ENCODE assay signal across 11 cellular contexts in genomic region chr17:40515491-40516041, GRCh38. TPM values are rescaled to one million over a fixed set of nuclear protein-coding genes. Genes with fewer than 3 reads are reported as not detected.
DNase-seq lines count a peak whose midpoint lies in the region; ATAC-seq and TF ChIP-seq lines count a peak whose summit lies in the region.
"Had no signal": no experiment of that assay in that cellular context is flagged by ENCODE, and none has a peak within 500 bp of the region (broad histone marks: within the 10 kb centered on the region; RNA-seq: fewer than 3 reads in every experiment).

No MANE protein-coding gene starts in this region.

- peak in 1 of 2 donors; percentile 39 for DNase-seq in central memory CD8-positive, alpha-beta T cell (ENCODE audit: low spot score in 2 of 2)
- peak; percentile 39 for DNase-seq in stimulated activated CD4-positive, alpha-beta T cell treated with anti-CD3 and anti-CD28 coated beads, Interleukin-4, amount 100 ng/mL, for 24 hours
- DNase-seq in DMS153 treated with DMSO at 0.1 percent for 48 hours (lab: John Stamatoyannopoulos, UW; ENCODE audit: unreplicated experiment): no peak
- no peak for DNase-seq in 8988T
- DNase-seq in mammary epithelial cell: no peak
- DNase-seq: activated CD8-positive, alpha-beta memory T cell treated with anti-CD3 and anti-CD28 coated beads for 24 hours; DMS79 treated with DMSO at 0.1 percent for 48 hours; NCI-H510A treated with DMSO at 0.1 percent for 48 hours had no signal

- CTCF ChIA-PET in HEK293 (lab: Yijun Ruan, JAX): no interaction called here
- CTCF ChIA-PET in mammary epithelial cell (lab: Charles Lee; ENCODE audit: low non-redundant PET): no interaction called here

- in situ Hi-C loops in mammary epithelial cell (cut with MboI; ENCODE audit: low sequenced_read_pairs in 2 of 2): no loop called here

- peaks cover 22% of the 10 kb centered on the region for H3K79me2 ChIP-seq in mammary epithelial cell (ENCODE audit: insufficient read depth, low read length)

- peak overlapping the region; percentile 95 for H3K27ac Mint-ChIP-seq in T-helper 1 cell treated with Interleukin-12 subunit alpha and Interleukin-12 subunit beta and Interleukin-4 antibody, amounts not matched to agents 30 μg/mL and 1 μg/mL, for 36 hours
- peak overlapping the region; percentile 86 for H3K27ac Mint-ChIP-seq in central memory CD8-positive, alpha-beta T cell (ENCODE audit: low read depth)

- TF ChIP-seq CTCF in HEK293 (tag by site-specific recombination; IDR thresholded peaks at IDR 0.05) (no peak), mammary epithelial cell (conservative IDR thresholded peaks at IDR 0.05 in 1 of 2, IDR thresholded peaks at IDR 0.05 in 1 of 2; ENCODE audit: extremely low read depth in 1 of 2, insufficient read depth in 1 of 2, low read depth in 1 of 2, low read length in 2 of 2) (no peak)

- no peaks in the 10 kb centered on the region for H4K20me1 ChIP-seq in mammary epithelial cell (ENCODE audit: insufficient read depth, low read length)

- no peak overlapping the region for H3K27ac ChIP-seq in HEK293 (ENCODE audit: extremely low read depth, low read depth, low read length)
- H3K27ac ChIP-seq in mammary epithelial cell (ENCODE audit: insufficient read depth, low read depth, low read length): no peak overlapping the region

- POLR2A ChIA-PET in HEK293 (lab: Yijun Ruan, JAX): no interaction called here

- no peak overlapping the region for H3K4me2 ChIP-seq in mammary epithelial cell (ENCODE audit: insufficient read depth, low read depth, low read length)

- H3K9me3 ChIP-seq in HEK293 (ENCODE audit: control insufficient read depth, insufficient read depth, low read depth, low read length): no peaks in the 10 kb centered on the region
- H3K9me3 ChIP-seq in mammary epithelial cell (replicated peaks; ENCODE audit: insufficient read depth, low read length): no peaks in the 10 kb centered on the region

- H3K36me3 ChIP-seq in HEK293 (ENCODE audit: control insufficient read depth in 2 of 2, insufficient read depth in 1 of 2, low read length in 2 of 2) (no peaks in the 10 kb centered on the region), mammary epithelial cell (ENCODE audit: insufficient read depth, low read length) (no peaks in the 10 kb centered on the region)

- ATAC-seq in central memory CD8-positive, alpha-beta T cell (replicated peaks; ENCODE audit: extremely low read depth, poor library complexity, severe bottlenecking): peak; percentile 55

- no peaks in the 10 kb centered on the region for H3K27me3 Mint-ChIP-seq in T-helper 1 cell treated with Interleukin-12 subunit alpha and Interleukin-12 subunit beta and Interleukin-4 antibody, amounts not matched to agents 30 μg/mL and 1 μg/mL, for 36 hours (ENCODE audit: low read depth)
- H3K27me3 Mint-ChIP-seq in central memory CD8-positive, alpha-beta T cell: no peaks in the 10 kb centered on the region

- BruUV-seq in mammary epithelial cell (replicated peaks; lab: Mats Ljungman, UMichigan): no TSS peak

- H2AFZ ChIP-seq in mammary epithelial cell (ENCODE audit: low read depth, low read length): no peak overlapping the region

- H3K4me1 ChIP-seq in HEK293 (ENCODE audit: control insufficient read depth, insufficient read depth, low read length) (0 out of 2 replicates have a peak, but pooled peaks cover 4% of the 10 kb centered on the region), mammary epithelial cell (ENCODE audit: insufficient read depth, low read length) (peaks cover 63% of the 10 kb centered on the region)

- peak overlapping the region; percentile 87 for H3K4me3 Mint-ChIP-seq in T-helper 1 cell treated with Interleukin-12 subunit alpha and Interleukin-12 subunit beta and Interleukin-4 antibody, amounts not matched to agents 30 μg/mL and 1 μg/mL, for 36 hours
- peak overlapping the region; percentile 85 for H3K4me3 Mint-ChIP-seq in central memory CD8-positive, alpha-beta T cell

- no peak overlapping the region for H3K9ac ChIP-seq in mammary epithelial cell (ENCODE audit: insufficient read depth, low read length)

- H3K4me1 Mint-ChIP-seq in T-helper 1 cell treated with Interleukin-12 subunit alpha and Interleukin-12 subunit beta and Interleukin-4 antibody, amounts not matched to agents 30 μg/mL and 1 μg/mL, for 36 hours (ENCODE audit: low read depth): peaks cover 62% of the 10 kb centered on the region
- H3K4me1 Mint-ChIP-seq in central memory CD8-positive, alpha-beta T cell: peaks cover 60% of the 10 kb centered on the region

- H3K9me3 Mint-ChIP-seq in T-helper 1 cell treated with Interleukin-12 subunit alpha and Interleukin-12 subunit beta and Interleukin-4 antibody, amounts not matched to agents 30 μg/mL and 1 μg/mL, for 36 hours: no peaks in the 10 kb centered on the region
- no peaks in the 10 kb centered on the region for H3K9me3 Mint-ChIP-seq in central memory CD8-positive, alpha-beta T cell

- H3K4me3 ChIP-seq in HEK293 (ENCODE audit: low read depth, low read length) (no peak overlapping the region), mammary epithelial cell (replicated peaks in 1 of 3; ENCODE audit: insufficient read depth in 1 of 3, low read depth in 2 of 3, low read length in 3 of 3) (no peak overlapping the region)

- dilution Hi-C loops in mammary epithelial cell (cut with HindIII; ENCODE audit: low sequenced_read_pairs): no loop called here

- intact Hi-C loops in mammary epithelial cell (cut with micrococcal nuclease): no loop called here

- no peaks in the 10 kb centered on the region for H3K27me3 ChIP-seq in mammary epithelial cell (ENCODE audit: insufficient read depth, low read length)

- WGBS in mammary epithelial cell (ENCODE audit: low coverage, missing lambda C conversion rate): 97% methylated on average over 11 of the region's 11 CpGs

- H3K36me3 Mint-ChIP-seq in T-helper 1 cell treated with Interleukin-12 subunit alpha and Interleukin-12 subunit beta and Interleukin-4 antibody, amounts not matched to agents 30 μg/mL and 1 μg/mL, for 36 hours (ENCODE audit: low read depth): peaks cover 22% of the 10 kb centered on the region
- peaks cover 3% of the 10 kb centered on the region for H3K36me3 Mint-ChIP-seq in central memory CD8-positive, alpha-beta T cell (ENCODE audit: insufficient read depth)

TF ChIP-seq in HEK293, 187 proteins besides CTCF, POLR2A, EP300 and RAD21 (continues in another document):
- TF ChIP-seq, protein P1, sequence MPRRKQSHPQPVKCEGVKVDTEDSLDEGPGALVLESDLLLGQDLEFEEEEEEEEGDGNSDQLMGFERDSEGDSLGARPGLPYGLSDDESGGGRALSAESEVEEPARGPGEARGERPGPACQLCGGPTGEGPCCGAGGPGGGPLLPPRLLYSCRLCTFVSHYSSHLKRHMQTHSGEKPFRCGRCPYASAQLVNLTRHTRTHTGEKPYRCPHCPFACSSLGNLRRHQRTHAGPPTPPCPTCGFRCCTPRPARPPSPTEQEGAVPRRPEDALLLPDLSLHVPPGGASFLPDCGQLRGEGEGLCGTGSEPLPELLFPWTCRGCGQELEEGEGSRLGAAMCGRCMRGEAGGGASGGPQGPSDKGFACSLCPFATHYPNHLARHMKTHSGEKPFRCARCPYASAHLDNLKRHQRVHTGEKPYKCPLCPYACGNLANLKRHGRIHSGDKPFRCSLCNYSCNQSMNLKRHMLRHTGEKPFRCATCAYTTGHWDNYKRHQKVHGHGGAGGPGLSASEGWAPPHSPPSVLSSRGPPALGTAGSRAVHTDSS (tag by site-specific recombination; IDR thresholded peaks at IDR 0.05): no peak
- TF ChIP-seq ZFHX2 (tag by site-specific recombination; conservative IDR thresholded peaks at IDR 0.05) (0 out of 2 replicates have a peak, but pooled peaks have one; percentile 13), ZNF169 (tag by site-specific recombination; IDR thresholded peaks at IDR 0.05) (no peak), ZSCAN18 (tag by site-specific recombination; IDR thresholded peaks at IDR 0.05) (no peak), ZNF24 (tag by site-specific recombination; IDR thresholded peaks at IDR 0.05) (no peak), ZIC2 (tag by site-specific recombination; IDR thresholded peaks at IDR 0.05) (no peak), ZNF302 (tag by site-specific recombination; IDR thresholded peaks at IDR 0.05; ENCODE audit: low read depth) (no peak), ZNF2 (tag by site-specific recombination; IDR thresholded peaks at IDR 0.05) (no peak), EGR2 (tag by site-specific recombination; IDR thresholded peaks at IDR 0.05; ENCODE audit: low read depth) (0 out of 2 replicates have a peak, but pooled peaks have one; percentile 32), SETDB1 (IDR thresholded peaks at IDR 0.05; ENCODE audit: insufficient read length, low read length) (no peak), KLF8 (tag by site-specific recombination; IDR thresholded peaks at IDR 0.05) (no peak)
- TF ChIP-seq, protein P2, sequence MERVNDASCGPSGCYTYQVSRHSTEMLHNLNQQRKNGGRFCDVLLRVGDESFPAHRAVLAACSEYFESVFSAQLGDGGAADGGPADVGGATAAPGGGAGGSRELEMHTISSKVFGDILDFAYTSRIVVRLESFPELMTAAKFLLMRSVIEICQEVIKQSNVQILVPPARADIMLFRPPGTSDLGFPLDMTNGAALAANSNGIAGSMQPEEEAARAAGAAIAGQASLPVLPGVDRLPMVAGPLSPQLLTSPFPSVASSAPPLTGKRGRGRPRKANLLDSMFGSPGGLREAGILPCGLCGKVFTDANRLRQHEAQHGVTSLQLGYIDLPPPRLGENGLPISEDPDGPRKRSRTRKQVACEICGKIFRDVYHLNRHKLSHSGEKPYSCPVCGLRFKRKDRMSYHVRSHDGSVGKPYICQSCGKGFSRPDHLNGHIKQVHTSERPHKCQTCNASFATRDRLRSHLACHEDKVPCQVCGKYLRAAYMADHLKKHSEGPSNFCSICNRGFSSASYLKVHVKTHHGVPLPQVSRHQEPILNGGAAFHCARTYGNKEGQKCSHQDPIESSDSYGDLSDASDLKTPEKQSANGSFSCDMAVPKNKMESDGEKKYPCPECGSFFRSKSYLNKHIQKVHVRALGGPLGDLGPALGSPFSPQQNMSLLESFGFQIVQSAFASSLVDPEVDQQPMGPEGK (tag by site-specific recombination; IDR thresholded peaks at IDR 0.05): no peak

RNA-seq across cellular contexts. Expression of gene TNS4, which starts 14.1 kb away (rescaled TPM):
- total RNA-seq in mammary epithelial cell: 100 to 1,000 TPM; 170 to 608 TPM
- polyA plus RNA-seq in mammary epithelial cell: 120 TPM
- polyA minus RNA-seq in mammary epithelial cell: 1,186 TPM

RNA-seq across cellular contexts. Expression of gene CCR7, which starts 49.7 kb away (rescaled TPM):
- under 1 TPM in 1 of 2 donors, not detected in 1; 0.17 TPM for total RNA-seq in mammary epithelial cell
- 0.20 TPM for polyA plus RNA-seq in mammary epithelial cell
- not detected for polyA minus RNA-seq in mammary epithelial cell
- total RNA-seq: bronchial epithelial cell had no signal
